In the genomic region with DNA sequence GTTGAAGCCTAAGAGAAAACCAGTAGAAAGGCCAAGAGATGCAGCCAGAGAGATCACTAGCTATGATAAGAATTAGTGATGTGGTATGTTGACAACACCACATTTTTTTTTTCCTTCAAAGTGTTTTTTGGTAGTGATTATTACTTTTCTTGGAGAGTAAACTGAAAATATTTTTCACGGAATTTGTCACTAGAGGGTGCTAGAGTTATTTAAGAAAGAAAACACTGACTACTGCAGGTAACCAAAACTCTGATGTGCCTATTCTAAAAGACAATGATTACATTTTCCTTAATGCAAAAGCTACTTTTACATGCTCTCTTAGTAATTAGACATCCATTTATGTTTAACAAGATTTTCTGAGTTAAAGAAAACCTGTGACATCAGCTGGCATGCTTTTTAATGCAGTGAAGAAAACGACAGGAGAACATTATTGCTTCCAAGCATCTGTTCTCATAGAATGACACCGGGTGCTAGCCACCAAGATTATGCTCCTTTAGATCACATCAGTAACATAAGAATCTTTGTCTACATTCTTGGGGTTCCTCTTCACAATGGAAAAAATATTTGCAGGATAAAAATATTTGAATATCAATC, we compare ENCODE assay signal across 9 cellular contexts. TPM values are rescaled to one million over a fixed set of nuclear protein-coding genes. Genes with fewer than 3 reads are reported as not detected.
DNase-seq lines count a peak whose midpoint lies in the region; ATAC-seq and TF ChIP-seq lines count a peak whose summit lies in the region.
"Had no signal": no experiment of that assay in that cellular context is flagged by ENCODE, and none has a peak within 500 bp of the region (broad histone marks: within the 10 kb centered on the region; RNA-seq: fewer than 3 reads in every experiment).

No MANE protein-coding gene starts in this region.

- ATAC-seq in gastrocnemius medialis = no peak
- no peak for ATAC-seq in activated naive CD8-positive, alpha-beta T cell treated with anti-CD3 and anti-CD28 coated beads, Interleukin-2, amount 50 U/mL, for 24 hours

- intact Hi-C loops in PC-9 (cut with micrococcal nuclease; ENCODE audit: unreplicated experiment) (loop anchor here (1.0 to 10.0 kb wide), 3 partner anchors 155 to 290 kb away; a partner anchor contains a TSS), gastrocnemius medialis (cut with DNase I; ENCODE audit: low total_unique reads) (loop anchor here (1.0 kb wide), 1 partner anchor 293 kb away; no protein-coding TSS in a partner anchor)

- H3K27ac Mint-ChIP-seq in activated naive CD8-positive, alpha-beta T cell treated with anti-CD3 and anti-CD28 coated beads, Interleukin-2, amount 50 U/mL, for 24 hours = no peak overlapping the region

- H3K4me1 ChIP-seq in PC-9 (replicated peaks; ENCODE audit: insufficient read depth) (no peaks in the 10 kb centered on the region), gastrocnemius medialis (peaks cover 7% of the 10 kb centered on the region in 2 donors)
- H3K4me1 ChIP-seq: BLaER1 had no signal

- peaks cover 6% of the 10 kb centered on the region for H3F3A ChIP-seq in PC-9 (ENCODE audit: insufficient read depth, low read depth)

- H4K20me1 ChIP-seq in PC-9 (ENCODE audit: insufficient read depth) = no peaks in the 10 kb centered on the region
- H4K20me1 ChIP-seq: BLaER1 had no signal

- no peak overlapping the region for H3K4me2 ChIP-seq in PC-9
- H3K4me2 ChIP-seq: BLaER1 had no signal

- H3K27ac ChIP-seq in PC-9 = no peak overlapping the region
- H3K27ac ChIP-seq in gastrocnemius medialis = no peak overlapping the region
- H3K27ac ChIP-seq: BLaER1 had no signal

- H3K79me2 ChIP-seq in PC-9 (ENCODE audit: low read depth) = no peaks in the 10 kb centered on the region

- no peak overlapping the region for H3K4me3 ChIP-seq in PC-9
- H3K4me3 ChIP-seq in fibroblast of mammary gland (ENCODE audit: control insufficient read depth, low read depth, low read length) = no peak overlapping the region
- H3K4me3 ChIP-seq in gastrocnemius medialis = no peak overlapping the region
- H3K4me3 ChIP-seq: BLaER1 had no signal

- TF ChIP-seq CTCF in PC-9 (conservative IDR thresholded peaks at IDR 0.05) = peak; percentile 61
- TF ChIP-seq CTCF in fibroblast of mammary gland (conservative IDR thresholded peaks at IDR 0.05; ENCODE audit: control insufficient read depth, insufficient read depth, low read depth, low read length) = peak; percentile 50
- TF ChIP-seq CTCF in gastrocnemius medialis (IDR thresholded peaks at IDR 0.05 in 4 of 5, conservative IDR thresholded peaks at IDR 0.05 in 1 of 5) = peak in 4 of 5 experiments; percentile 24 to 48 (median 32)

- H3K4me1 Mint-ChIP-seq in activated naive CD8-positive, alpha-beta T cell treated with anti-CD3 and anti-CD28 coated beads, Interleukin-2, amount 50 U/mL, for 24 hours = no peaks in the 10 kb centered on the region

- H3K9me3 ChIP-seq in PC-9 (ENCODE audit: insufficient read depth, low read depth) (no peaks in the 10 kb centered on the region), gastrocnemius medialis (no peaks in the 10 kb centered on the region)
- H3K9me3 ChIP-seq: BLaER1 had no signal

- BruUV-seq in PC-9 (replicated peaks; lab: Mats Ljungman, UMichigan) = no TSS peak

- H3K36me3 Mint-ChIP-seq in activated naive CD8-positive, alpha-beta T cell treated with anti-CD3 and anti-CD28 coated beads, Interleukin-2, amount 50 U/mL, for 24 hours (ENCODE audit: low read depth) = no peaks in the 10 kb centered on the region

- H2AFZ ChIP-seq in PC-9 = no peak overlapping the region

- H3K9me3 Mint-ChIP-seq in activated naive CD8-positive, alpha-beta T cell treated with anti-CD3 and anti-CD28 coated beads, Interleukin-2, amount 50 U/mL, for 24 hours = no peaks in the 10 kb centered on the region

- in situ Hi-C loops in gastrocnemius medialis (cut with MboI; ENCODE audit: low sequenced_read_pairs in 4 of 4) = loop anchor here (5.0 to 10.0 kb wide), 2 partner anchors 293 to 295 kb away; a partner anchor contains a TSS

- no peak for TF ChIP-seq POLR2A in gastrocnemius medialis (IDR thresholded peaks at IDR 0.05)

- DNase-seq in DMS79 treated with DMSO at 0.1 percent for 48 hours (lab: John Stamatoyannopoulos, UW) = peak; percentile 8
- DNase-seq in DMS79 (lab: John Stamatoyannopoulos, UW) = no peak
- DNase-seq in HT1080 (ENCODE audit: low read depth) = peak; percentile 54
- no peak for DNase-seq in PC-9
- peak; percentile 60 for DNase-seq in fibroblast of mammary gland (ENCODE audit: low read depth)
- no peak for DNase-seq in gastrocnemius medialis
- DNase-seq in activated T-cell treated with anti-CD3 and anti-CD28 coated beads for 4 hours = no peak
- no peak for DNase-seq in activated naive CD8-positive, alpha-beta T cell treated with anti-CD3 and anti-CD28 coated beads, Interleukin-2, amount 50 U/mL, for 24 hours

- H3K27me3 Mint-ChIP-seq in activated naive CD8-positive, alpha-beta T cell treated with anti-CD3 and anti-CD28 coated beads, Interleukin-2, amount 50 U/mL, for 24 hours = peaks cover 2% of the 10 kb centered on the region

- CTCF ChIA-PET in PC-9 (lab: Charles Lee) = interaction anchor here (0.6 to 1.8 kb wide), 6 partner anchors 24 to 961 kb away, joined by 3 to 13 read pairs (median 4); no protein-coding TSS in a partner anchor

- no peaks in the 10 kb centered on the region for H3K27me3 ChIP-seq in PC-9 (ENCODE audit: insufficient read depth, low read depth)
- H3K27me3 ChIP-seq in gastrocnemius medialis = no peaks in the 10 kb centered on the region
- H3K27me3 ChIP-seq: BLaER1 had no signal

- no peak overlapping the region for H3K4me3 Mint-ChIP-seq in activated naive CD8-positive, alpha-beta T cell treated with anti-CD3 and anti-CD28 coated beads, Interleukin-2, amount 50 U/mL, for 24 hours

- POLR2A ChIA-PET in PC-9 (lab: Charles Lee; ENCODE audit: unreplicated experiment) = no interaction called here

- H3K36me3 ChIP-seq in PC-9 (ENCODE audit: low read depth) = no peaks in the 10 kb centered on the region
- H3K36me3 ChIP-seq in gastrocnemius medialis = no peaks in the 10 kb centered on the region
- H3K36me3 ChIP-seq: BLaER1 had no signal

- no peaks in the 10 kb centered on the region for H3K9me2 ChIP-seq in PC-9 (ENCODE audit: insufficient read depth)

RNA-seq across cellular contexts. Expression of a gene that starts 28.8 kb away (rescaled TPM):
- 1.4 and 1.7 TPM in 2 replicates for total RNA-seq in HT1080 (2014; rRNA removed; shearing (Covaris generic))
- 2.4 and 2.5 TPM in 2 replicates for polyA plus RNA-seq in HT1080 (2015; cell fraction: cytosol; rRNA removed)
- polyA plus RNA-seq in HT1080 (2015; cell fraction: nucleus; rRNA removed) = 5.2 and 5.4 TPM in 2 replicates
- total RNA-seq in PC-9 (2021) (1.8 and 2.1 TPM in 2 replicates), gastrocnemius medialis (1 to 10 TPM in 3 of 4 donors, under 1 TPM in 1; 0.61 to 1.9 (median 1.2) TPM)

RNA-seq across cellular contexts. Expression of a gene that starts 28.9 kb away (rescaled TPM):
- total RNA-seq in HT1080 (2014; rRNA removed; shearing (Covaris generic)) = 22.7 and 26.8 TPM in 2 replicates
- polyA plus RNA-seq in HT1080 (2015; cell fraction: cytosol; rRNA removed) = 22.2 and 25.6 TPM in 2 replicates
- 41.9 and 44.0 TPM in 2 replicates for polyA plus RNA-seq in HT1080 (2015; cell fraction: nucleus; rRNA removed)
- total RNA-seq in PC-9 (2021) (22.1 and 33.8 TPM in 2 replicates), gastrocnemius medialis (10 to 100 TPM in 1 of 4 donors, 1 to 10 TPM in 3; 3.9 to 13.2 (median 8.8) TPM)

Comparison
In these comparisons a context has a peak if more than half of its experiments do, and no peak if none do; other contexts are left out.
1. DNase-seq: peak in DMS79 treated with DMSO at 0.1 percent for 48 hours (single experiment), HT1080 (single experiment) and fibroblast of mammary gland (single experiment); none in DMS79 (single experiment), PC-9 (0 of 2), gastrocnemius medialis (0 of 2), activated T-cell treated with anti-CD3 and anti-CD28 coated beads for 4 hours (single experiment) and activated naive CD8-positive, alpha-beta T cell treated with anti-CD3 and anti-CD28 coated beads, Interleukin-2, amount 50 U/mL, for 24 hours (single experiment).
2. Peak in every context shown above with its lines, with median percentiles within 50 percentile points of each other: CTCF ChIP-seq.